Comparison of ENCODE assay signal across 9 cellular contexts in the genomic region with DNA sequence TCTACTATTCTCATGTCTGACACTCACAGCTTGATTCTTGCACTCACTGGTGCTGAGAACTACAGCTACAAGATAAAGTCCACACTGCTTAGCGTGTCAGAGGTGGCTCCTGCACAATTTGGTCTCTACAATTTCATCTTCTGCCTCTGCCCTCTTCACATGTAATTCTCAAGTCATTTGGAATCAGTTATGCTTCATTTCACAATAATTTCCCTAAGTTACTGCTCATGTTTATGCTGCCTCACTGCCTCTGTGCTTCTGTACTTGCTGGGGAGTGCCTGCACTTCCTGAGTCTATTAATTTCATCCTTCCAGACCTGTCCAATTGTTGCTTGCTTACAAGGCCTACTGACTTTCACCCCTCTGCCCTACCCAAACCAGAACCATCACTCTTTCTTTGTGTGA. TPM values are rescaled to one million over a fixed set of nuclear protein-coding genes. Genes with fewer than 3 reads are reported as not detected.
A peak's percentile ranks its signal among the peaks of the same experiment; 100 is the strongest.
DNase-seq lines count a peak whose midpoint lies in the region; ATAC-seq and TF ChIP-seq lines count a peak whose summit lies in the region.
"Had no signal": no experiment of that assay in that cellular context is flagged by ENCODE, and none has a peak within 500 bp of the region (broad histone marks: within the 10 kb centered on the region; RNA-seq: fewer than 3 reads in every experiment).

No MANE protein-coding gene starts in this region.

- ATAC-seq in memory B cell (ENCODE audit: low read depth) (no peak), GM21717 (IDR thresholded peaks at IDR 0.05; ENCODE audit: unreplicated experiment) (no peak)

- peak overlapping the region; percentile 77 for H3K27ac Mint-ChIP-seq in memory B cell

- no peak overlapping the region for H3K4me3 Mint-ChIP-seq in memory B cell

- H3K27me3 Mint-ChIP-seq in memory B cell = no peaks in the 10 kb centered on the region

- H3K9me3 ChIP-seq in breast epithelium (no peaks in the 10 kb centered on the region), tibial nerve (no peaks in the 10 kb centered on the region)

- DNase-seq in SIG-M5 treated with dmso at 0.1 percent for 504 hours (lab: John Stamatoyannopoulos, UW; ENCODE audit: unreplicated experiment) (peak; percentile 37), SIG-M5 (lab: John Stamatoyannopoulos, UW) (no peak), breast epithelium (ENCODE audit: low spot score in 2 of 2) (no peak), memory B cell (ENCODE audit: low spot score in 2 of 2) (no peak), tibial nerve (ENCODE audit: low spot score in 2 of 2) (no peak), NCI-H2171 treated with DMSO at 0.1 percent for 48 hours (lab: John Stamatoyannopoulos, UW) (no peak)
- no peak for DNase-seq in stimulated activated CD4-positive, alpha-beta T cell treated with anti-CD3 and anti-CD28 coated beads, Interleukin-12 subunit alpha, Interleukin-12 subunit beta, amount 100 ng/mL, for 4 hours
- DNase-seq: ACHN had no signal

- TF ChIP-seq POLR2A in breast epithelium (IDR thresholded peaks at IDR 0.05) = no peak
- no peak for TF ChIP-seq POLR2A in tibial nerve (IDR thresholded peaks at IDR 0.05)

- H3K9me3 Mint-ChIP-seq in memory B cell = no peaks in the 10 kb centered on the region

- no peaks in the 10 kb centered on the region for H3K27me3 ChIP-seq in breast epithelium
- no peaks in the 10 kb centered on the region for H3K27me3 ChIP-seq in tibial nerve

- no peaks in the 10 kb centered on the region for H3K4me1 ChIP-seq in breast epithelium
- peaks cover 2 to 43% (median 17%) of the 10 kb centered on the region in 4 donors for H3K4me1 ChIP-seq in tibial nerve

- 24 to 30% methylated on average over 1 of the region's 1 CpG for WGBS in tibial nerve, 2 donors

- peak in 1 of 2 donors; percentile 38 for TF ChIP-seq EP300 in tibial nerve (IDR thresholded peaks at IDR 0.05)

- H3K27ac ChIP-seq in breast epithelium (peak overlapping the region; percentile 78 to 90), tibial nerve (peak overlapping the region; percentile 2 to 75 (median 54))

- peaks cover 11% of the 10 kb centered on the region for H3K4me1 Mint-ChIP-seq in memory B cell

- no peaks in the 10 kb centered on the region for H3K36me3 Mint-ChIP-seq in memory B cell

- no peak for TF ChIP-seq CTCF in breast epithelium (IDR thresholded peaks at IDR 0.05)
- TF ChIP-seq CTCF in tibial nerve (IDR thresholded peaks at IDR 0.05) = no peak

- intact Hi-C loops in breast epithelium (cut with DNase I; ENCODE audit: low total_unique reads) = no loop called here

- H3K4me3 ChIP-seq in breast epithelium (no peak overlapping the region), tibial nerve (no peak overlapping the region)

- H3K36me3 ChIP-seq in breast epithelium (no peaks in the 10 kb centered on the region), tibial nerve (no peaks in the 10 kb centered on the region)

RNA-seq across cellular contexts. Expression of a gene that starts 11.6 kb away (rescaled TPM):
- total RNA-seq in breast epithelium = 10 to 100 TPM; 40.2 to 76.2 (median 71.8) TPM
- 10 to 100 TPM; 63.3 to 84.3 (median 70.6) TPM for total RNA-seq in tibial nerve
